In genomic region chr21:20343186-20343585, GRCh38 we compare ENCODE assay signal across 9 cellular contexts.
"Had no signal": no experiment of that assay in that cellular context is flagged by ENCODE, and none has a peak within 500 bp of the region (broad histone marks: within the 10 kb centered on the region; RNA-seq: fewer than 3 reads in every experiment).

No MANE protein-coding gene starts in this region.

- H3K4me3 ChIP-seq: GM23248, GM23338, HAP-1 had no signal

- H3K4me1 ChIP-seq: HAP-1 had no signal

- H3K27ac ChIP-seq: GM23248 had no signal

- H3K9me3 ChIP-seq: HAP-1 had no signal

- H3K36me3 ChIP-seq: HAP-1 had no signal

- DNase-seq: GM23248, GOT3, H7, H9, HCEC 1CT, HFFc6 had no signal

- ATAC-seq: GM23338, HCT116 had no signal
